ENCODE assay signal across 1 cellular context in genomic region chr7:129577881-129578462, GRCh38.
TF ChIP-seq lines count a peak whose summit lies in the region.

No MANE protein-coding gene starts in this region.

TF ChIP-seq in K562, 482 proteins besides CTCF, POLR2A, EP300 and RAD21 (continued from another document):
- TF ChIP-seq MGA (IDR thresholded peaks at IDR 0.05) (no peak), RBFOX2 (IDR thresholded peaks at IDR 0.05; ENCODE audit: low read depth, low read length) (no peak), E2F1 (CRISPR knock-in tag; IDR thresholded peaks at IDR 0.05) (no peak), CBX3 (IDR thresholded peaks at IDR 0.05; ENCODE audit: borderline replicate concordance in 1 of 2, low read length in 2 of 2) (0 out of 3 replicates have a peak, but pooled peaks of 1 of the 2 experiments have one; percentile 20), MTA1 (IDR thresholded peaks at IDR 0.05; ENCODE audit: borderline replicate concordance) (no peak), ZNF280A (IDR thresholded peaks at IDR 0.05; ENCODE audit: low read depth, partially characterized antibody) (peak; percentile 14), ARID4B (CRISPR knock-in tag; IDR thresholded peaks at IDR 0.05) (no peak), NFIX (CRISPR knock-in tag; IDR thresholded peaks at IDR 0.05; ENCODE audit: low read depth) (no peak), SRSF7 (optimal IDR thresholded peaks at IDR 0.05; ENCODE audit: low read depth, low read length) (no peak), ZNF586 (CRISPR knock-in tag; conservative IDR thresholded peaks at IDR 0.05) (no peak), GTF2A2 (tag; IDR thresholded peaks at IDR 0.05) (no peak), NR2C1 (IDR thresholded peaks at IDR 0.05) (no peak), NR2C1 (tag; IDR thresholded peaks at IDR 0.05) (no peak), ZKSCAN1 (IDR thresholded peaks at IDR 0.05; ENCODE audit: low read depth, low read length) (no peak), ZNF324 (CRISPR knock-in tag; IDR thresholded peaks at IDR 0.05) (no peak), HNRNPLL (IDR thresholded peaks at IDR 0.05; ENCODE audit: low read depth, low read length, poor library complexity, severe bottlenecking) (no peak), CBX8 (IDR thresholded peaks at IDR 0.05; ENCODE audit: borderline replicate concordance, extremely low read depth, low read depth, low read length, poor library complexity, severe bottlenecking) (no peak), ETV1 (tag; conservative IDR thresholded peaks at IDR 0.05; ENCODE audit: low read depth) (no peak), ZBTB11 (CRISPR knock-in tag; IDR thresholded peaks at IDR 0.05) (no peak), CBFA2T2 (conservative IDR thresholded peaks at IDR 0.05) (peak; percentile 18; the same call in 1 of the 2 replicates)
